Comparison of ENCODE assay signal across 1 cellular context in genomic region chr16:89701425-89702406, GRCh38.
A peak's percentile ranks its signal among the peaks of the same experiment; 100 is the strongest.
TF ChIP-seq lines count a peak whose summit lies in the region.

Gene SPATA2L (minus strand): TSS chr16:89701705. CDS start chr16:89701232, 473 bp downstream.

TF ChIP-seq in A549, 52 proteins besides CTCF, POLR2A, EP300 and RAD21 (continued from another document):
- 0 out of 2 replicates have a peak, but pooled peaks have one; percentile 9 for TF ChIP-seq REST (IDR thresholded peaks at IDR 0.05)
